19 cellular contexts compared by ENCODE assay signal in genomic region chr21:26756491-26757159, GRCh38.
DNase-seq lines count a peak whose midpoint lies in the region; ATAC-seq and TF ChIP-seq lines count a peak whose summit lies in the region.
"Had no signal": no experiment of that assay in that cellular context is flagged by ENCODE, and none has a peak within 500 bp of the region (broad histone marks: within the 10 kb centered on the region; RNA-seq: fewer than 3 reads in every experiment).

No MANE protein-coding gene starts in this region.

- no peaks in the 10 kb centered on the region for H3K27me3 Mint-ChIP-seq in type B pancreatic cell
- H3K27me3 Mint-ChIP-seq: activated T-cell treated with anti-CD3 and anti-CD28 coated beads, Interleukin-2, amount 50 U/mL, for 24 hours had no signal

- no peaks in the 10 kb centered on the region for H3K4me1 Mint-ChIP-seq in type B pancreatic cell (ENCODE audit: unreplicated experiment)
- H3K4me1 Mint-ChIP-seq: naive B cell had no signal

- no peak overlapping the region for H3K9ac ChIP-seq in MM.1S (ENCODE audit: low read length)

- no peak overlapping the region for H2AFZ ChIP-seq in MM.1S (ENCODE audit: low read length)

- no peak for ATAC-seq in GM21723 (IDR thresholded peaks at IDR 0.05; ENCODE audit: unreplicated experiment)
- no peak for ATAC-seq in GM21786 (IDR thresholded peaks at IDR 0.05; ENCODE audit: unreplicated experiment)
- ATAC-seq: activated naive CD4-positive, alpha-beta T cell treated with anti-CD3 and anti-CD28 coated beads, Interleukin-2, amount 50 U/mL, for 72 hours; Panc1 had no signal

- peak; percentile 54 for DNase-seq in AG20443 (ENCODE audit: low spot score)
- peak; percentile 38 for DNase-seq in NCI-H446 treated with DMSO at 0.1 percent for 48 hours (lab: John Stamatoyannopoulos, UW)
- peak; percentile 96 for DNase-seq in epithelial cell of proximal tubule (ENCODE audit: low read depth)
- DNase-seq in non-pigmented ciliary epithelial cell (ENCODE audit: low read depth), result peak; percentile 65
- DNase-seq in type B pancreatic cell (ENCODE audit: extremely low spot score, unreplicated experiment), result no peak
- no peak for DNase-seq in MM.1S
- DNase-seq: activated CD4-positive, alpha-beta T cell treated with anti-CD3 and anti-CD28 coated beads, Interleukin-2, amount 50 U/mL, for 48 hours; activated T-cell treated with anti-CD3 and anti-CD28 coated beads, Interleukin-2, amount 50 U/mL, for 24 hours; effector memory CD4-positive, alpha-beta T cell; left ventricle myocardium inferior; naive B cell; NCI-H2081; NCI-H748 treated with DMSO at 0.1 percent for 48 hours; stimulated activated CD4-positive, alpha-beta T cell treated with anti-CD3 and anti-CD28 coated beads, Interleukin-15, amount 100 ng/mL, for 24 hours; stomach had no signal

- H3K4me3 ChIP-seq in epithelial cell of proximal tubule (ENCODE audit: low read depth, low read length) (no peak overlapping the region), MM.1S (ENCODE audit: low read length) (no peak overlapping the region)
- H3K4me3 ChIP-seq: left ventricle myocardium inferior, stomach had no signal

- H4K20me1 ChIP-seq in MM.1S (ENCODE audit: insufficient read depth, low read length), result no peaks in the 10 kb centered on the region

- no peaks in the 10 kb centered on the region for H3K27me3 ChIP-seq in MM.1S (replicated peaks; ENCODE audit: insufficient read depth, low read length)
- H3K27me3 ChIP-seq: stomach had no signal

- H3K4me3 Mint-ChIP-seq in type B pancreatic cell, result no peak overlapping the region
- H3K4me3 Mint-ChIP-seq: activated T-cell treated with anti-CD3 and anti-CD28 coated beads, Interleukin-2, amount 50 U/mL, for 24 hours; naive B cell had no signal

- no peaks in the 10 kb centered on the region for H3K4me1 ChIP-seq in MM.1S (ENCODE audit: low read length)
- H3K4me1 ChIP-seq: left ventricle myocardium inferior, stomach had no signal

- H3F3A ChIP-seq in MM.1S (ENCODE audit: insufficient read depth, low read length), result no peaks in the 10 kb centered on the region

- H3K9me2 ChIP-seq in MM.1S (replicated peaks; ENCODE audit: insufficient read depth, low read length), result no peaks in the 10 kb centered on the region

- no peak overlapping the region for H3K27ac Mint-ChIP-seq in type B pancreatic cell
- H3K27ac Mint-ChIP-seq: activated naive CD4-positive, alpha-beta T cell treated with anti-CD3 and anti-CD28 coated beads, Interleukin-2, amount 50 U/mL, for 72 hours; activated T-cell treated with anti-CD3 and anti-CD28 coated beads, Interleukin-2, amount 50 U/mL, for 24 hours; naive B cell had no signal

- peaks cover 4% of the 10 kb centered on the region for H3K9me3 Mint-ChIP-seq in type B pancreatic cell
- H3K9me3 Mint-ChIP-seq: activated T-cell treated with anti-CD3 and anti-CD28 coated beads, Interleukin-2, amount 50 U/mL, for 24 hours; naive B cell had no signal

- no peaks in the 10 kb centered on the region for H3K79me2 ChIP-seq in MM.1S (ENCODE audit: low read length)

- H3K36me3 ChIP-seq in MM.1S (replicated peaks; ENCODE audit: insufficient read depth, low read length), result no peaks in the 10 kb centered on the region
- H3K36me3 ChIP-seq: left ventricle myocardium inferior, stomach had no signal

- TF ChIP-seq CTCF in epithelial cell of proximal tubule (conservative IDR thresholded peaks at IDR 0.05; ENCODE audit: low read depth, low read length) (no peak), type B pancreatic cell (conservative IDR thresholded peaks at IDR 0.05) (no peak), MM.1S (IDR thresholded peaks at IDR 0.05; ENCODE audit: low read length) (no peak)

- no peak overlapping the region for H3K4me2 ChIP-seq in MM.1S (ENCODE audit: low read depth, low read length)

- H3K27ac ChIP-seq in MM.1S (ENCODE audit: low read length), result no peak overlapping the region
- H3K27ac ChIP-seq: left ventricle myocardium inferior, stomach had no signal

- H3K9me3 ChIP-seq in MM.1S (replicated peaks; ENCODE audit: insufficient read depth, low read length), result no peaks in the 10 kb centered on the region
- H3K9me3 ChIP-seq: left ventricle myocardium inferior, stomach had no signal

- H3K36me3 Mint-ChIP-seq in type B pancreatic cell, result no peaks in the 10 kb centered on the region
- H3K36me3 Mint-ChIP-seq: activated naive CD4-positive, alpha-beta T cell treated with anti-CD3 and anti-CD28 coated beads, Interleukin-2, amount 50 U/mL, for 72 hours; naive B cell had no signal

Comparison
In these comparisons a context has a peak if more than half of its experiments do, and no peak if none do; other contexts are left out.
1. DNase-seq: peak in AG20443 (single experiment), NCI-H446 treated with DMSO at 0.1 percent for 48 hours (single experiment), epithelial cell of proximal tubule (single experiment) and non-pigmented ciliary epithelial cell (single experiment); none in type B pancreatic cell (single experiment) and MM.1S (single experiment).